In the genomic region with DNA sequence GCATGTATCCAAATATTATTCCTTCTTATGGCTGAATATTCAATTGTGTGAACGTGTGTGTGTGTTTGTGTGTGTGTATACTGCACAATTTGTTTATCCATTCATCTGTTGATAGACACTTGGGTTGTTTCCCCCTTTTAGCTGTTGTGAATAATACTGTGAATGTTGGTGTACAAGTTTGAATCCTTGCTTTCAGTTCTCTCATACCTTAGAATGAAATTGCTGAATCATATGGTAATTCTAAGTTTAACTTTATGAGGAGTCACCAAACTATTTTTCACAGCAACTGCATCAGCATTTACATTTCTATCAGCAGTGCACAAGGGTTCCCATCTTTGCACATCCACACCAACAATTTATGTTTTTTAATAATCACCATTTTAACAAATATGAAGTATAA, we compare ENCODE assay signal across 33 cellular contexts.
DNase-seq lines count a peak whose midpoint lies in the region; ATAC-seq, FAIRE-seq and TF ChIP-seq lines count a peak whose summit lies in the region.
"Had no signal": no experiment of that assay in that cellular context is flagged by ENCODE, and none has a peak within 500 bp of the region (broad histone marks: within the 10 kb centered on the region; RNA-seq: fewer than 3 reads in every experiment).

No MANE protein-coding gene starts in this region.

- DNase-seq in ELR (ENCODE audit: low read depth) (peak; percentile 3), M059J (ENCODE audit: low read depth) (peak; percentile 1), astrocyte (ENCODE audit: low read depth) (peak; percentile 25), myocyte (ENCODE audit: low read depth) (peak; percentile 35), OCI-M1 (lab: John Stamatoyannopoulos, UW) (no peak), COLO668 (lab: John Stamatoyannopoulos, UW; ENCODE audit: unreplicated experiment) (no peak)
- DNase-seq: activated CD4-positive, alpha-beta T cell treated with anti-CD3 and anti-CD28 coated beads, Interleukin-2, amount 50 U/mL, for 1 hour; activated T-cell treated with anti-CD3 and anti-CD28 coated beads, Interleukin-2, amount 50 U/mL, for 1 hour; body of pancreas; CD8-positive, alpha-beta memory T cell; dermis blood vessel endothelial cell; DMS153; esophagus squamous epithelium; gastrocnemius medialis; GF-D8; Karpas-422; mucosa of descending colon; NCI-H1048; NCI-H1694; NCI-H446 treated with DMSO at 0.1 percent for 48 hours; NCI-H774; occipital lobe; psoas muscle; SJCRH30; stimulated activated CD4-positive, alpha-beta T cell treated with anti-CD3 and anti-CD28 coated beads, Interleukin-12 subunit alpha, Interleukin-12 subunit beta, amount 100 ng/mL, for 4 hours; stimulated activated CD4-positive, alpha-beta T cell treated with anti-CD3 and anti-CD28 coated beads, Interleukin-2, amount 100 ng/mL, for 48 hours; T-cell; tibial artery had no signal

- H3K36me3 Mint-ChIP-seq in astrocyte (ENCODE audit: low read depth, unreplicated experiment) = peaks cover 6% of the 10 kb centered on the region

- no peak overlapping the region for H3K4me3 Mint-ChIP-seq in astrocyte (ENCODE audit: unreplicated experiment)
- H3K4me3 Mint-ChIP-seq: CD8-positive, alpha-beta memory T cell; central memory CD8-positive, alpha-beta T cell; natural killer cell treated with Interleukin-12 subunit alpha and Interleukin-12 subunit beta and Interleukin-15 and Interleukin-18, amount 100 ng/mL, for 72 hours; T-cell had no signal

- no peak overlapping the region for H3K9ac ChIP-seq in astrocyte (ENCODE audit: low read length)

- no peak for ATAC-seq in HG02588 (IDR thresholded peaks at IDR 0.05; ENCODE audit: unreplicated experiment)
- ATAC-seq: body of pancreas; gastrocnemius medialis; mucosa of descending colon; natural killer cell treated with Interleukin-12 subunit alpha and Interleukin-12 subunit beta and Interleukin-15 and Interleukin-18, amount 100 ng/mL, for 72 hours; psoas muscle; sciatic nerve; T-cell had no signal

- no peak overlapping the region for H3K4me2 ChIP-seq in astrocyte (ENCODE audit: low read length)

- H3K27me3 ChIP-seq in astrocyte (ENCODE audit: insufficient read depth, low read length) = no peaks in the 10 kb centered on the region
- H3K27me3 ChIP-seq: body of pancreas, esophagus squamous epithelium, gastrocnemius medialis, SJCRH30, tibial artery had no signal

- no peaks in the 10 kb centered on the region for H3K79me2 ChIP-seq in astrocyte (ENCODE audit: insufficient read depth, low read length)

- H3K4me3 ChIP-seq in astrocyte (ENCODE audit: insufficient read depth, low read depth, low read length) = no peak overlapping the region
- H3K4me3 ChIP-seq: body of pancreas, esophagus squamous epithelium, gastrocnemius medialis, mucosa of descending colon, psoas muscle, SJCRH30, tibial artery had no signal

- peaks cover 13% of the 10 kb centered on the region for H3K36me3 ChIP-seq in astrocyte (ENCODE audit: insufficient read depth, low read length)

- no peak for TF ChIP-seq CTCF in astrocyte (IDR thresholded peaks at IDR 0.05; ENCODE audit: insufficient read depth, low read depth, low read length)

- H3K27me3 Mint-ChIP-seq in astrocyte (ENCODE audit: low read depth, unreplicated experiment) = no peaks in the 10 kb centered on the region
- H3K27me3 Mint-ChIP-seq: CD8-positive, alpha-beta memory T cell; central memory CD8-positive, alpha-beta T cell; natural killer cell treated with Interleukin-12 subunit alpha and Interleukin-12 subunit beta and Interleukin-15 and Interleukin-18, amount 100 ng/mL, for 72 hours; T-cell had no signal

- no peaks in the 10 kb centered on the region for H3K4me1 ChIP-seq in astrocyte (ENCODE audit: insufficient read depth, low read length)
- H3K4me1 ChIP-seq: body of pancreas, esophagus squamous epithelium, gastrocnemius medialis, SJCRH30, tibial artery had no signal

- peaks cover 2% of the 10 kb centered on the region for H3K4me1 Mint-ChIP-seq in astrocyte (ENCODE audit: low read depth, unreplicated experiment)
- H3K4me1 Mint-ChIP-seq: CD8-positive, alpha-beta memory T cell; central memory CD8-positive, alpha-beta T cell; T-cell had no signal

- no peak overlapping the region for H3K27ac Mint-ChIP-seq in astrocyte (ENCODE audit: unreplicated experiment)
- H3K27ac Mint-ChIP-seq: CD8-positive, alpha-beta memory T cell; natural killer cell treated with Interleukin-12 subunit alpha and Interleukin-12 subunit beta and Interleukin-15 and Interleukin-18, amount 100 ng/mL, for 72 hours had no signal

- peak; percentile 72 for FAIRE-seq in astrocyte (lab: Jason Lieb, UNC)
- FAIRE-seq: H1 had no signal

- no peaks in the 10 kb centered on the region for H4K20me1 ChIP-seq in astrocyte (ENCODE audit: insufficient read depth, low read length)

- no peak overlapping the region for H2AFZ ChIP-seq in astrocyte (ENCODE audit: low read depth, low read length)

- H3K9me3 Mint-ChIP-seq in astrocyte (ENCODE audit: unreplicated experiment) = no peaks in the 10 kb centered on the region
- H3K9me3 Mint-ChIP-seq: CD8-positive, alpha-beta memory T cell; central memory CD8-positive, alpha-beta T cell; natural killer cell treated with Interleukin-12 subunit alpha and Interleukin-12 subunit beta and Interleukin-15 and Interleukin-18, amount 100 ng/mL, for 72 hours; T-cell had no signal

- no peaks in the 10 kb centered on the region for H3K9me3 ChIP-seq in astrocyte (ENCODE audit: insufficient read depth, low read depth, low read length)
- H3K9me3 ChIP-seq: body of pancreas, esophagus squamous epithelium, gastrocnemius medialis, mucosa of descending colon, psoas muscle, SJCRH30, tibial artery had no signal

- H3K27ac ChIP-seq in astrocyte (ENCODE audit: low read depth, low read length) = no peak overlapping the region
- H3K27ac ChIP-seq: body of pancreas, esophagus squamous epithelium, gastrocnemius medialis, psoas muscle, SJCRH30, tibial artery had no signal

Comparison
In these comparisons a context has a peak if more than half of its experiments do, and no peak if none do; other contexts are left out.
1. DNase-seq: peak in ELR (single experiment), M059J (single experiment), astrocyte (single experiment) and myocyte (single experiment); none in OCI-M1 (single experiment) and COLO668 (single experiment).